29 cellular contexts compared by ENCODE assay signal in genomic region chr6:24500683-24501082, GRCh38.
"Had no signal": no experiment of that assay in that cellular context is flagged by ENCODE, and none has a peak within 500 bp of the region (broad histone marks: within the 10 kb centered on the region; RNA-seq: fewer than 3 reads in every experiment).

No MANE protein-coding gene starts in this region.

- H3K36me3 ChIP-seq: adrenal gland, cardiac muscle cell, colonic mucosa had no signal

- H3K27ac ChIP-seq: adrenal gland, body of pancreas, cardiac muscle cell, colonic mucosa had no signal

- ATAC-seq: activated CD8-positive, alpha-beta memory T cell treated with anti-CD3 and anti-CD28 coated beads, Interleukin-2, amount 10 ng/mL, durations not matched to agents 7 days and 5 days; activated CD8-positive, alpha-beta T cell treated with anti-CD3 and anti-CD28 coated beads, Interleukin-2, amount 10 ng/mL, durations not matched to agents 7 days and 5 days; body of pancreas; esophagus mucosa had no signal

- H3K9me3 ChIP-seq: adrenal gland, body of pancreas, colonic mucosa had no signal

- FAIRE-seq: endometrium, frontal cortex had no signal

- H3K27me3 ChIP-seq: adrenal gland, body of pancreas, cardiac muscle cell, colonic mucosa had no signal

- H3K4me3 ChIP-seq: adrenal gland, body of pancreas, cardiac muscle cell, colonic mucosa had no signal

- H3K4me1 ChIP-seq: adrenal gland, colonic mucosa had no signal

- DNase-seq: activated CD4-positive, alpha-beta memory T cell treated with anti-CD3 and anti-CD28 coated beads for 36 hours; activated CD4-positive, alpha-beta T cell treated with anti-CD3 and anti-CD28 coated beads for 36 hours; activated CD4-positive, alpha-beta T cell treated with anti-CD3 and anti-CD28 coated beads, Interleukin-2, amount 10 ng/mL, durations not matched to agents 24 days and 14 days; activated CD4-positive, CD25-positive, alpha-beta regulatory T cell; activated CD4-positive, CD25-positive, alpha-beta regulatory T cell treated with anti-CD3 and anti-CD28 coated beads, Interleukin-2, amount 50 U/mL, for 72 hours; activated CD8-positive, alpha-beta memory T cell treated with anti-CD3 and anti-CD28 coated beads, Interleukin-2, amount 50 U/mL, for 4 hours; activated CD8-positive, alpha-beta T cell treated with anti-CD3 and anti-CD28 coated beads, Interleukin-2, amount 10 ng/mL, durations not matched to agents 7 days and 5 days; activated effector memory CD4-positive, alpha-beta T cell treated with anti-CD3 and anti-CD28 coated beads, Interleukin-2, amount 50 U/mL, for 16 hours; activated naive CD4-positive, alpha-beta T cell treated with anti-CD3 and anti-CD28 coated beads for 36 hours; activated naive CD8-positive, alpha-beta T cell treated with anti-CD3 and anti-CD28 coated beads for 36 hours; activated naive CD8-positive, alpha-beta T cell treated with anti-CD3 and anti-CD28 coated beads, Interleukin-2, amount 50 U/mL, for 24 hours; activated T-cell treated with anti-CD3 and anti-CD28 coated beads, Interleukin-2, amount 50 U/mL, for 1 hour; activated T-cell treated with anti-CD3 and anti-CD28 coated beads, Interleukin-2, amount 50 U/mL, for 48 hours; adrenal gland; amygdala; aorta; body of pancreas; central memory CD4-positive, alpha-beta T cell; cerebellar nuclear complex; colonic mucosa; effector CD8-positive, alpha-beta T cell; foreskin fibroblast; head of caudate nucleus; T-helper 2 cell had no signal
